Comparison of ENCODE assay signal across 28 cellular contexts in the genomic region with DNA sequence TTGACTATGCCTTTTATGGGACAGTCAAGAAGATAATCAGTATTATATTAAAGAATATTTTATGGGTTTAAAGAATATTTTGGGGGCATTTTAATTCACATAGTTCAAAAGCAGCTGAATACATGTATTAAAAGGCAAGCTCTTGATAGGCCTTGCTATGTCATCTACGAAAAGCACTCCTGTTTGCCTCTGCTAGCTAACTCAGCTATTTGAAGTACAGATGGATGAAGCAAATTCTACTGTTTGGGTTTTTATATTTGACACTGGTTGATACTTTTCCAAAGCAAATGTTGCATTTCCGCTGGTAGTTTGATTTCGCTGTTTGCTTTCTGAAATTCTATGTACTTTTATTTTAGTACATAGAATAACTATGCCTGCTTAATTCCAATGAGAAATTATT. TPM values are rescaled to one million over a fixed set of nuclear protein-coding genes. Genes with fewer than 3 reads are reported as not detected.
DNase-seq lines count a peak whose midpoint lies in the region; ATAC-seq, FAIRE-seq and TF ChIP-seq lines count a peak whose summit lies in the region.
"Had no signal": no experiment of that assay in that cellular context is flagged by ENCODE, and none has a peak within 500 bp of the region (broad histone marks: within the 10 kb centered on the region; RNA-seq: fewer than 3 reads in every experiment).

No MANE protein-coding gene starts in this region.

- H3K79me2 ChIP-seq in mesendoderm (ENCODE audit: control insufficient read depth, insufficient read depth, low read length): no peaks in the 10 kb centered on the region

- WGBS in mesendoderm (ENCODE audit: extremely low coverage, insufficient coverage, low lambda C conversion rate): no CpG with 5 or more reads among the region's 3 CpGs

- FAIRE-seq in kidney (lab: Jason Lieb, UNC): peak; percentile 52
- FAIRE-seq: G401.6, HTR-8/SVneo had no signal

- H3K36me3 ChIP-seq in kidney (ENCODE audit: control insufficient read depth in 1 of 2, insufficient read depth in 2 of 2, low read length in 2 of 2) (no peaks in the 10 kb centered on the region), mesendoderm (ENCODE audit: control insufficient read depth, insufficient read depth, low read length) (no peaks in the 10 kb centered on the region), thoracic aorta (no peaks in the 10 kb centered on the region), H7 (replicated peaks; ENCODE audit: control insufficient read depth, insufficient read depth, low read length) (no peaks in the 10 kb centered on the region)
- H3K36me3 ChIP-seq: MG63, SJSA1 had no signal

- no peaks in the 10 kb centered on the region for H3K27me3 ChIP-seq in mesendoderm (ENCODE audit: insufficient read depth, low read length, poor library complexity)
- H3K27me3 ChIP-seq in thoracic aorta (replicated peaks; ENCODE audit: insufficient read depth): no peaks in the 10 kb centered on the region
- no peaks in the 10 kb centered on the region for H3K27me3 ChIP-seq in H7 (ENCODE audit: control insufficient read depth, insufficient read depth, low read length)
- H3K27me3 ChIP-seq: MG63, SJSA1 had no signal

- H4K5ac ChIP-seq in mesendoderm (ENCODE audit: low read length): no peak overlapping the region

- H2BK120ac ChIP-seq in mesendoderm (ENCODE audit: low read depth, low read length): no peak overlapping the region

- H2BK15ac ChIP-seq in mesendoderm (replicated peaks; ENCODE audit: low read depth): no peak overlapping the region

- H3K4ac ChIP-seq in mesendoderm (ENCODE audit: low read depth, low read length): peak overlapping the region; percentile 81

- H4K8ac ChIP-seq in mesendoderm (ENCODE audit: low read depth, low read length): no peak overlapping the region

- no peak for ATAC-seq in thoracic aorta (ENCODE audit: insufficient number of reproducible peaks, low FRiP score, low read depth)

- DNase-seq in kidney (no peak), mesendoderm (no peak), thoracic aorta (ENCODE audit: low spot score) (no peak), DMS114 treated with DMSO at 0.1 percent for 48 hours (lab: John Stamatoyannopoulos, UW; ENCODE audit: unreplicated experiment) (no peak), NCI-H2107 treated with DMSO at 0.1 percent for 48 hours (lab: John Stamatoyannopoulos, UW; ENCODE audit: unreplicated experiment) (no peak), inferior parietal cortex (ENCODE audit: extremely low spot score) (no peak), H7 (no peak)
- DNase-seq: C1 segment of cervical spinal cord; CD4-positive, alpha-beta memory T cell; COR-L47; GM23248; H9; IMR-90; KG1; MG63; NCI-H1105 treated with DMSO at 0.1 percent for 48 hours; NCI-H146; NCI-H1930; NCI-H2107; NCI-H446 treated with DMSO at 0.1 percent for 48 hours; NCI-H526 treated with DMSO at 0.1 percent for 48 hours; Right ventricle myocardium superior; RPMI8226 had no signal

- H3K4me1 ChIP-seq in kidney (ENCODE audit: control insufficient read depth in 1 of 2, insufficient read depth in 1 of 2, low read depth in 1 of 2, low read length in 2 of 2) (no peaks in the 10 kb centered on the region), mesendoderm (ENCODE audit: control insufficient read depth, low read depth, low read length) (peaks cover 4% of the 10 kb centered on the region), thoracic aorta (ENCODE audit: control insufficient read depth in 1 of 2, low read depth in 2 of 2) (peaks cover 39 to 84% of the 10 kb centered on the region in 2 donors)
- H3K4me1 ChIP-seq: SJSA1 had no signal

- peak overlapping the region; percentile 22 for H3K56ac ChIP-seq in mesendoderm (ENCODE audit: low read length)

- no peaks in the 10 kb centered on the region for H3K9me3 ChIP-seq in kidney (ENCODE audit: control insufficient read depth in 1 of 2, low read length in 2 of 2)
- H3K9me3 ChIP-seq in thoracic aorta: no peaks in the 10 kb centered on the region
- H3K9me3 ChIP-seq: MG63, SJSA1 had no signal

- H3K27ac ChIP-seq in VCaP (peak overlapping the region; percentile 98), kidney (ENCODE audit: low read depth in 2 of 2, low read length in 2 of 2) (no peak overlapping the region), mesendoderm (ENCODE audit: low read depth, low read length) (no peak overlapping the region), thoracic aorta (peak overlapping the region; percentile 38 to 72)
- H3K27ac ChIP-seq: GM23248, SJSA1 had no signal

- no peaks in the 10 kb centered on the region for H3K79me1 ChIP-seq in mesendoderm (ENCODE audit: low read length)

- intact Hi-C loops in kidney (cut with DNase I): no loop called here

- H3K23ac ChIP-seq in mesendoderm (ENCODE audit: low read length): no peak overlapping the region

- no peak overlapping the region for H2BK5ac ChIP-seq in mesendoderm (ENCODE audit: low read length)

- H3K9ac ChIP-seq in kidney (ENCODE audit: low read length in 2 of 2) (no peak overlapping the region), mesendoderm (ENCODE audit: low read length) (no peak overlapping the region)
- H3K9ac ChIP-seq: GM23248 had no signal

- H3K4me3 ChIP-seq in kidney (ENCODE audit: low read length in 2 of 2): no peak overlapping the region
- no peak overlapping the region for H3K4me3 ChIP-seq in mesendoderm (ENCODE audit: low read length)
- H3K4me3 ChIP-seq in thoracic aorta: no peak overlapping the region
- H3K4me3 ChIP-seq in H7 (ENCODE audit: insufficient read depth, low read depth, low read length): no peak overlapping the region
- H3K4me3 ChIP-seq: GM23248, MG63, SJSA1 had no signal

- H3K18ac ChIP-seq in mesendoderm (ENCODE audit: low read length): no peak overlapping the region

- TF ChIP-seq CTCF in VCaP (conservative IDR thresholded peaks at IDR 0.05) (no peak), kidney (IDR thresholded peaks at IDR 0.05; ENCODE audit: borderline replicate concordance, extremely low read depth, insufficient read depth) (no peak), thoracic aorta (IDR thresholded peaks at IDR 0.05) (no peak)

- H3K4me2 ChIP-seq in mesendoderm (ENCODE audit: low read length): no peak overlapping the region

- no peak overlapping the region for H2AK5ac ChIP-seq in mesendoderm (ENCODE audit: low read length)

RNA-seq across cellular contexts. Expression of a gene that starts 47.0 kb away (rescaled TPM):
- 6.4 TPM for total RNA-seq in kidney
- 7.4 TPM for polyA plus RNA-seq in kidney (ENCODE audit: insufficient read depth, low read depth, low replicate concordance)
- polyA plus RNA-seq in mesendoderm (2013, experiment 1 of 2): 7.1 TPM
- 7.9 TPM for polyA plus RNA-seq in mesendoderm (2013, experiment 2 of 2)
- total RNA-seq in thoracic aorta: 100 to 1,000 TPM in 1 of 2 donors, 10 to 100 TPM in 1; 91.5 to 144 TPM
- total RNA-seq in H7 (2014; rRNA removed; shearing (Covaris generic)): 17.3 and 23.9 TPM in 2 replicates
- total RNA-seq: A673; CD4-positive, alpha-beta memory T cell; GM23248; IMR-90; SJSA1 had no signal
- polyA plus RNA-seq: GM23248, IMR-90 had no signal

Comparison
In these comparisons a context has a peak if more than half of its experiments do, and no peak if none do; other contexts are left out.
1. H3K27ac ChIP-seq: peak in VCaP (single experiment) and thoracic aorta (2 of 2); none in kidney (0 of 2) and mesendoderm (single experiment).